ENCODE assay signal across 7 cellular contexts in the genomic region with DNA sequence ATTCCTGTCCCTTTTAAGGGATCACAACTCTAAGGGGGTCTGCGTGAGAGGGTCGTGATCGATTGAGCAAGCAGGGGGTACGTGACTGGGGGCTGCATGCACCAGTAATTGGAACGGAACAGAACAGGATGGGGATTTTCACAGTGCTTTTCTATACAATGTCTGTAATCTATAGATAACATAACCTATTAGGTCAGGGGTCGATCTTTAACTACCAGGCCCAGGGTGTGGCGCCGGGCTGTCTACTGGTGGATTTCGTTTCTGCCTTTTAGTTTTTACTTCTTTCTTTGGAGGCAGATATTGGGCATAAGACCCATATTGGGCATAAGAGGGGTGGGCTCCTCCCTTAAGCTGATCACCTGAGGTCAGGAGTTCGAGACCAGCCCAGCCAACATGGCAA. TPM values are rescaled to one million over a fixed set of nuclear protein-coding genes. Genes with fewer than 3 reads are reported as not detected.
DNase-seq lines count a peak whose midpoint lies in the region; ATAC-seq, FAIRE-seq and TF ChIP-seq lines count a peak whose summit lies in the region.
"Not testable (repeated sequence)": the region's sequence is repeated elsewhere in the genome, so short reads cannot be mapped to it uniquely, and the experiment has no call there.

No MANE protein-coding gene starts in this region.

- intact Hi-C loops in K562 (cut with micrococcal nuclease); spleen (cut with DNase I; ENCODE audit: low total_unique reads); testis (cut with DNase I; ENCODE audit: low total_unique reads): not testable (repeated sequence)

- BruUV-seq in K562 (replicated peaks; lab: Mats Ljungman, UMichigan), result not testable (repeated sequence)

- H3F3A ChIP-seq in GM23338 (replicated peaks; ENCODE audit: low read depth), result not testable (repeated sequence)

- DNase-seq in GM23338 (ENCODE audit: low spot score); activated T-cell treated with anti-CD3 and anti-CD28 coated beads, Interleukin-2, amount 50 U/mL, for 24 hours; K562 (ENCODE audit: extremely low read depth in 1 of 4, low spot score in 3 of 4); neural crest cell (ENCODE audit: low read depth, low spot score): not testable (repeated sequence)
- DNase-seq in WTC11 (ENCODE audit: low spot score) (peak; percentile 3), spleen (peak; percentile 11), testis (peak; percentile 2)

- H3K9ac ChIP-seq in K562 (ENCODE audit: insufficient read depth in 1 of 2, low read depth in 2 of 2, low read length in 2 of 2), result not testable (repeated sequence)

- TF ChIP-seq RAD21 in K562 (CRISPR knock-in tag; conservative IDR thresholded peaks at IDR 0.05 in 1 of 2, IDR thresholded peaks at IDR 0.05 in 1 of 2), result not testable (repeated sequence)

- H3K79me2 ChIP-seq in GM23338 (replicated peaks; ENCODE audit: insufficient read depth), result peaks cover 98% of the 10 kb centered on the region
- H3K79me2 ChIP-seq in K562 (ENCODE audit: control insufficient read depth, insufficient read depth, low read length), result peaks cover 96% of the 10 kb centered on the region

- in situ Hi-C loops in K562 (cut with MboI), result not testable (repeated sequence)

- H3K4me1 Mint-ChIP-seq in GM23338, WTC11, neural crest cell: not testable (repeated sequence)
- H3K4me1 Mint-ChIP-seq in activated T-cell treated with anti-CD3 and anti-CD28 coated beads, Interleukin-2, amount 50 U/mL, for 24 hours (ENCODE audit: low read depth), result peaks cover 23% of the 10 kb centered on the region

- CTCF ChIA-PET in WTC11 (lab: Charles Lee), result interaction anchor here (0.6 kb wide), 1 partner anchor 36 kb away, joined by 3 read pairs; no protein-coding TSS in a partner anchor
- CTCF ChIA-PET in K562 (lab: Yijun Ruan, JAX; ENCODE audit: low intra/inter-chr PET ratio), result not testable (repeated sequence)

- not testable (repeated sequence) for H3K9me2 ChIP-seq in GM23338 (ENCODE audit: insufficient read depth)

- not testable (repeated sequence) for H3K9me3 Mint-ChIP-seq in GM23338; WTC11; activated T-cell treated with anti-CD3 and anti-CD28 coated beads, Interleukin-2, amount 50 U/mL, for 24 hours; neural crest cell

- H3K4me2 ChIP-seq in GM23338; K562 (ENCODE audit: insufficient read depth, low read length): not testable (repeated sequence)

- not testable (repeated sequence) for ATAC-seq in GM23338, WTC11, K562

- POLR2A ChIA-PET in WTC11 (lab: Charles Lee), result not testable (repeated sequence)
- POLR2A ChIA-PET in K562 (lab: Yijun Ruan, JAX), result interaction anchor here (1.2 to 1.6 kb wide), 2 partner anchors 9 to 86 kb away, joined by 4 read pairs; no protein-coding TSS in a partner anchor

- H3K27ac Mint-ChIP-seq in GM23338; neural crest cell (ENCODE audit: unreplicated experiment): not testable (repeated sequence)
- H3K27ac Mint-ChIP-seq in WTC11, result peak overlapping the region; percentile 91
- H3K27ac Mint-ChIP-seq in activated T-cell treated with anti-CD3 and anti-CD28 coated beads, Interleukin-2, amount 50 U/mL, for 24 hours, result peak overlapping the region; percentile 44

- not testable (repeated sequence) for FAIRE-seq in K562 (lab: Jason Lieb, UNC)

- not testable (repeated sequence) for H2AFZ ChIP-seq in GM23338; K562 (ENCODE audit: low read depth, low read length)

- H3K27ac ChIP-seq in GM23338 (ENCODE audit: low read depth), result peak overlapping the region; percentile 79
- H3K27ac ChIP-seq in K562 (ENCODE audit: extremely low read depth, low read depth, low read length); spleen; testis: not testable (repeated sequence)

- H3K9me3 ChIP-seq in K562 (replicated peaks; ENCODE audit: control insufficient read depth, insufficient read depth, low read depth, low read length); spleen; testis: not testable (repeated sequence)

- H3K27me3 Mint-ChIP-seq in GM23338 (ENCODE audit: insufficient read depth, low read depth, poor library complexity); WTC11 (ENCODE audit: low read depth); activated T-cell treated with anti-CD3 and anti-CD28 coated beads, Interleukin-2, amount 50 U/mL, for 24 hours; neural crest cell (ENCODE audit: low read depth): not testable (repeated sequence)

- TF ChIP-seq CTCF in GM23338 (conservative IDR thresholded peaks at IDR 0.05; ENCODE audit: low read depth in 2 of 2); WTC11 (IDR thresholded peaks at IDR 0.05); K562 (IDR thresholded peaks at IDR 0.05 in 2 of 3, conservative IDR thresholded peaks at IDR 0.05 in 1 of 3; ENCODE audit: insufficient read depth in 2 of 3, low read depth in 1 of 3, low read length in 3 of 3); neural crest cell (conservative IDR thresholded peaks at IDR 0.05); spleen (IDR thresholded peaks at IDR 0.05 in 8 of 11, conservative IDR thresholded peaks at IDR 0.05 in 3 of 11); testis (IDR thresholded peaks at IDR 0.05): not testable (repeated sequence)

- TF ChIP-seq EP300 in K562 (IDR thresholded peaks at IDR 0.05; ENCODE audit: low read length), result not testable (repeated sequence)

- not testable (repeated sequence) for H3K4me1 ChIP-seq in GM23338 (ENCODE audit: insufficient read depth); testis
- H3K4me1 ChIP-seq in K562 (replicated peaks in 1 of 2; ENCODE audit: control insufficient read depth in 2 of 2, insufficient read depth in 2 of 2, low read length in 2 of 2) (peaks cover 17 to 27% of the 10 kb centered on the region in 2 experiments), spleen (peaks cover 4 to 30% (median 19%) of the 10 kb centered on the region in 6 donors)

- TF ChIP-seq POLR2A in K562 (conservative IDR thresholded peaks at IDR 0.05); spleen (IDR thresholded peaks at IDR 0.05); testis (IDR thresholded peaks at IDR 0.05): not testable (repeated sequence)

- H3K9me1 ChIP-seq in K562 (ENCODE audit: control insufficient read depth, insufficient read depth, low read length), result not testable (repeated sequence)

- not testable (repeated sequence) for H3K4me3 ChIP-seq in GM23338, K562, spleen, testis

- H3K27me3 ChIP-seq in GM23338 (ENCODE audit: insufficient read depth); K562 (ENCODE audit: control insufficient read depth in 2 of 2, insufficient read depth in 2 of 2, low read length in 2 of 2); spleen (replicated peaks in 1 of 7); testis: not testable (repeated sequence)

- H3K4me3 Mint-ChIP-seq in GM23338; WTC11; activated T-cell treated with anti-CD3 and anti-CD28 coated beads, Interleukin-2, amount 50 U/mL, for 24 hours: not testable (repeated sequence)
- peak overlapping the region; percentile 23 for H3K4me3 Mint-ChIP-seq in neural crest cell

- not testable (repeated sequence) for H3K36me3 ChIP-seq in GM23338 (ENCODE audit: insufficient read depth); testis (ENCODE audit: low read depth, missing control alignments)
- H3K36me3 ChIP-seq in K562 (ENCODE audit: control insufficient read depth, insufficient read depth, low read length) (peaks cover 33% of the 10 kb centered on the region), spleen (peaks cover 0 to 25% (median 4%) of the 10 kb centered on the region in 6 donors)

- H3K36me3 Mint-ChIP-seq in GM23338 (ENCODE audit: low read depth) (peaks cover 18% of the 10 kb centered on the region; the same call in 2 of the 3 replicates), neural crest cell (ENCODE audit: low read depth) (peaks cover 11% of the 10 kb centered on the region)
- not testable (repeated sequence) for H3K36me3 Mint-ChIP-seq in WTC11
- H3K36me3 Mint-ChIP-seq in activated T-cell treated with anti-CD3 and anti-CD28 coated beads, Interleukin-2, amount 50 U/mL, for 24 hours (ENCODE audit: low read depth), result peaks cover 26% of the 10 kb centered on the region

- peaks cover 19% of the 10 kb centered on the region for H4K20me1 ChIP-seq in GM23338 (replicated peaks; ENCODE audit: insufficient read depth)
- H4K20me1 ChIP-seq in K562 (replicated peaks; ENCODE audit: control insufficient read depth, insufficient read depth, low read length), result not testable (repeated sequence)

- WGBS in K562 (ENCODE audit: insufficient coverage, low coverage, missing lambda C conversion rate), result 62% methylated on average over 10 of the region's 10 CpGs
- 93 to 97% (median 94%) methylated on average over 9 to 10 of the region's 10 CpGs for WGBS in spleen, 5 donors
- 95 to 96% methylated on average over 10 of the region's 10 CpGs for WGBS in testis, 2 donors

RNA-seq across cellular contexts. Expression of gene FAM222B, which starts 6.0 kb away (rescaled TPM):
- total RNA-seq in GM23338 (2014; rRNA removed; shearing (Covaris generic)), result 78.5 and 87.3 TPM in 2 replicates
- polyA plus RNA-seq in GM23338 (2016; fragmentation: Nextera tagmentation; extraction: Ambion mirVana), result 61.8 and 63.7 TPM in 2 replicates
- 86.6 to 94.6 TPM (median 91.5 TPM) in 3 replicates for total RNA-seq in WTC11 (2021)
- 115 and 118 TPM in 2 replicates for total RNA-seq in K562 (2011; cell fraction: chromatin; rRNA removed; ENCODE audit: low replicate concordance)
- 34.0 and 45.9 TPM in 2 replicates for total RNA-seq in K562 (2011; cell fraction: nucleolus; rRNA removed)
- 86.2 and 134 TPM in 2 replicates for total RNA-seq in K562 (2011; cell fraction: nucleoplasm; rRNA removed)
- total RNA-seq in K562 (2014; rRNA removed), result 7.4 and 14.0 TPM in 2 replicates
- 7.5 and 8.5 TPM in 2 replicates for total RNA-seq in K562 (2014; rRNA removed; fragmentation: Illumina TruSeq; extraction: Trizol)
- total RNA-seq in K562 (2015; rRNA removed; fragmentation: Illumina TruSeq; extraction: Trizol), result 8.5 TPM in 2 replicates
- 31.1 and 32.9 TPM in 2 replicates for total RNA-seq in K562 (2021)
- polyA plus RNA-seq in K562 (2011; rRNA removed), result 7.3 and 8.3 TPM in 2 replicates
- polyA plus RNA-seq in K562 (2011; cell fraction: cytosol; rRNA removed), result 11.9 and 18.3 TPM in 2 replicates
- polyA plus RNA-seq in K562 (2011; cell fraction: nucleus; rRNA removed), result 10.0 and 18.6 TPM in 2 replicates
- polyA plus RNA-seq in K562 (2012), result 21.1 and 26.3 TPM in 2 replicates
- polyA plus RNA-seq in K562 (2014; fragmentation: Illumina TruSeq; extraction: Trizol), result 34.5 and 34.6 TPM in 2 replicates
- polyA plus RNA-seq in K562 (2014; fragmentation: Nextera tagmentation; extraction: Ambion mirVana), result 1 to 10 TPM; 4.0 to 6.7 TPM
- polyA plus RNA-seq in K562 (2014; rRNA removed), result 10.9 TPM in 2 replicates
- 17.9 and 18.4 TPM in 2 replicates for polyA minus RNA-seq in K562 (2011; rRNA and poly(A)+ RNA removed)
- polyA minus RNA-seq in K562 (2011; cell fraction: cytosol; rRNA and poly(A)+ RNA removed), result 20.8 and 24.7 TPM in 2 replicates
- 7.1 and 7.9 TPM in 2 replicates for polyA minus RNA-seq in K562 (2011; cell fraction: nucleus; rRNA and poly(A)+ RNA removed)
- total RNA-seq in neural crest cell, result 29.6 and 33.0 TPM in 2 replicates
- total RNA-seq in spleen, result 10 to 100 TPM; 11.6 to 23.6 (median 17.5) TPM
- polyA plus RNA-seq in spleen, result 1 to 10 TPM; 2.9 to 5.3 (median 3.0) TPM
- 10 to 100 TPM; 69.6 to 74.5 TPM for total RNA-seq in testis
- polyA plus RNA-seq in testis (ENCODE audit: insufficient read depth, low read depth, low replicate concordance), result 84.5 TPM

RNA-seq across cellular contexts. Expression of gene ERAL1, which starts 18.3 kb away (rescaled TPM):
- 118 and 121 TPM in 2 replicates for total RNA-seq in GM23338 (2014; rRNA removed; shearing (Covaris generic))
- polyA plus RNA-seq in GM23338 (2016; fragmentation: Nextera tagmentation; extraction: Ambion mirVana) (77.1 and 77.5 TPM in 2 replicates), K562 (2011; rRNA removed) (123 and 132 TPM in 2 replicates), K562 (2014; fragmentation: Illumina TruSeq; extraction: Trizol) (143 and 149 TPM in 2 replicates), K562 (2014; fragmentation: Nextera tagmentation; extraction: Ambion mirVana) (100 to 1,000 TPM; 306 to 351 TPM), K562 (2014; rRNA removed) (106 and 135 TPM in 2 replicates), spleen (10 to 100 TPM; 31.2 to 39.7 (median 38.6) TPM), testis (ENCODE audit: insufficient read depth, low read depth, low replicate concordance) (54.8 TPM)
- total RNA-seq in WTC11 (2021) (70.1 to 77.0 TPM (median 72.0 TPM) in 3 replicates), K562 (2014; rRNA removed) (65.2 and 82.2 TPM in 2 replicates), K562 (2014; rRNA removed; fragmentation: Illumina TruSeq; extraction: Trizol) (35.9 and 37.5 TPM in 2 replicates), K562 (2015; rRNA removed; fragmentation: Illumina TruSeq; extraction: Trizol) (42.2 and 44.8 TPM in 2 replicates), K562 (2021) (97.5 and 98.3 TPM in 2 replicates), neural crest cell (63.0 and 64.4 TPM in 2 replicates), spleen (10 to 100 TPM; 28.4 to 51.9 (median 38.8) TPM), testis (10 to 100 TPM; 61.1 to 75.2 TPM)
- 47.5 and 136 TPM in 2 replicates for total RNA-seq in K562 (2011; cell fraction: chromatin; rRNA removed; ENCODE audit: low replicate concordance)
- total RNA-seq in K562 (2011; cell fraction: nucleolus; rRNA removed), result 90.7 and 91.3 TPM in 2 replicates
- total RNA-seq in K562 (2011; cell fraction: nucleoplasm; rRNA removed), result 66.9 and 68.4 TPM in 2 replicates
- polyA plus RNA-seq in K562 (2011; cell fraction: cytosol; rRNA removed), result 145 and 255 TPM in 2 replicates
- polyA plus RNA-seq in K562 (2011; cell fraction: nucleus; rRNA removed), result 106 and 137 TPM in 2 replicates
- polyA plus RNA-seq in K562 (2012), result 90.4 and 103 TPM in 2 replicates
- polyA minus RNA-seq in K562 (2011; rRNA and poly(A)+ RNA removed), result 74.6 and 135 TPM in 2 replicates
- 72.4 and 111 TPM in 2 replicates for polyA minus RNA-seq in K562 (2011; cell fraction: cytosol; rRNA and poly(A)+ RNA removed)
- polyA minus RNA-seq in K562 (2011; cell fraction: nucleus; rRNA and poly(A)+ RNA removed), result 45.1 and 67.7 TPM in 2 replicates
